ENCODE assay signal across 8 cellular contexts in the genomic region with DNA sequence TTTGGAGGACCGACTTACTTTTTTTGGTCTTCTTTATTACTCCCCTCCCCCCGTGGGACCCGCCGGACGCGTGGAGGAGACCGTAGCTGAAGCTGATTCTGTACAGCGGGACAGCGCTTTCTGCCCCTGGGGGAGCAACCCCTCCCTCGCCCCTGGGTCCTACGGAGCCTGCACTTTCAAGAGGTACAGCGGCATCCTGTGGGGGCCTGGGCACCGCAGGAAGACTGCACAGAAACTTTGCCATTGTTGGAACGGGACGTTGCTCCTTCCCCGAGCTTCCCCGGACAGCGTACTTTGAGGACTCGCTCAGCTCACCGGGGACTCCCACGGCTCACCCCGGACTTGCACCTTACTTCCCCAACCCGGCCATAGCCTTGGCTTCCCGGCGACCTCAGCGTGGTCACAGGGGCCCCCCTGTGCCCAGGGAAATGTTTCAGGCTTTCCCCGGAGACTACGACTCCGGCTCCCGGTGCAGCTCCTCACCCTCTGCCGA. TPM values are rescaled to one million over a fixed set of nuclear protein-coding genes. Genes with fewer than 3 reads are reported as not detected.
DNase-seq lines count a peak whose midpoint lies in the region; ATAC-seq and TF ChIP-seq lines count a peak whose summit lies in the region.

No MANE protein-coding gene starts in this region.

- H3K27ac ChIP-seq in C4-2B, result peak overlapping the region; percentile 78

- peak; percentile 74 for DNase-seq in activated CD8-positive, alpha-beta memory T cell treated with anti-CD3 and anti-CD28 coated beads, Interleukin-2, amount 50 U/mL, for 48 hours
- no peak for DNase-seq in fibroblast of villous mesenchyme (ENCODE audit: low read depth)
- no peak for DNase-seq in sciatic nerve (ENCODE audit: low spot score)
- DNase-seq in mesenteric fat pad (ENCODE audit: low spot score), result no peak
- no peak for DNase-seq in DMS153 (lab: John Stamatoyannopoulos, UW)

- TF ChIP-seq CTCF in C4-2B (conservative IDR thresholded peaks at IDR 0.05) (no peak), fibroblast of villous mesenchyme (IDR thresholded peaks at IDR 0.05; ENCODE audit: insufficient read depth, low read depth, low read length) (no peak)

- H3K4me3 ChIP-seq in fibroblast of villous mesenchyme (ENCODE audit: low read depth, low read length), result peak overlapping the region; percentile 97

- ATAC-seq in HG03521 (IDR thresholded peaks at IDR 0.05; ENCODE audit: unreplicated experiment), result peak; percentile 8
- peak; percentile 1 for ATAC-seq in sciatic nerve
- ATAC-seq in HG03571 (IDR thresholded peaks at IDR 0.05; ENCODE audit: unreplicated experiment), result no peak

- intact Hi-C loops in sciatic nerve (cut with DNase I), result no loop called here

RNA-seq across cellular contexts. Expression of gene FOSB, which starts 0.4 kb away (rescaled TPM):
- 13.0 and 16.1 TPM in 2 replicates for total RNA-seq in fibroblast of villous mesenchyme
- 3.7 TPM for total RNA-seq in sciatic nerve
- 907 TPM for total RNA-seq in mesenteric fat pad

RNA-seq across cellular contexts. Expression of gene RTN2, which starts 28.6 kb away (rescaled TPM):
- 6.9 and 11.9 TPM in 2 replicates for total RNA-seq in fibroblast of villous mesenchyme
- 4.0 TPM for total RNA-seq in sciatic nerve
- total RNA-seq in mesenteric fat pad, result 8.3 TPM

RNA-seq across cellular contexts. Expression of gene PPM1N, which starts 30.0 kb away (rescaled TPM):
- 1.3 and 2.3 TPM in 2 replicates for total RNA-seq in fibroblast of villous mesenchyme
- total RNA-seq in sciatic nerve, result 1.8 TPM
- 1.1 TPM for total RNA-seq in mesenteric fat pad

RNA-seq across cellular contexts. Expression of gene VASP, which starts 39.1 kb away (rescaled TPM):
- total RNA-seq in fibroblast of villous mesenchyme (158 and 185 TPM in 2 replicates), sciatic nerve (72.1 TPM), mesenteric fat pad (104 TPM)

RNA-seq across cellular contexts. Expression of gene ERCC1, which starts 44.5 kb away (rescaled TPM):
- 73.0 and 88.9 TPM in 2 replicates for total RNA-seq in fibroblast of villous mesenchyme
- total RNA-seq in sciatic nerve, result 58.6 TPM
- 82.3 TPM for total RNA-seq in mesenteric fat pad

Comparison
In these comparisons a context has a peak if more than half of its experiments do, and no peak if none do; other contexts are left out.
1. RNA of gene FOSB, which starts 0.4 kb away (total RNA-seq): 907 TPM in mesenteric fat pad (single experiment); 13.0 to 16.1 TPM in fibroblast of villous mesenchyme and 3.7 TPM in sciatic nerve (single experiment); every median in the first group is over 10 times any median in the second.